Comparison of ENCODE assay signal across 8 cellular contexts in genomic region chr3:156554842-156555687, GRCh38. TPM values are rescaled to one million over a fixed set of nuclear protein-coding genes. Genes with fewer than 3 reads are reported as not detected.
DNase-seq lines count a peak whose midpoint lies in the region; ATAC-seq and TF ChIP-seq lines count a peak whose summit lies in the region.

Gene SSR3 (minus strand): TSS chr3:156555117. CDS start chr3:156555089, 28 bp downstream.

- no peaks in the 10 kb centered on the region for H3K27me3 ChIP-seq in lung (ENCODE audit: control insufficient read depth, insufficient read depth)

- TF ChIP-seq CTCF in GM20000 (IDR thresholded peaks at IDR 0.05; ENCODE audit: extremely low read depth, missing control alignments) (no peak), lung (IDR thresholded peaks at IDR 0.05; ENCODE audit: control extremely low read depth, extremely low read depth) (no peak)

- peak; percentile 98 for ATAC-seq in lung (ENCODE audit: insufficient read depth, low FRiP score)

- H3K4me1 ChIP-seq in lung (ENCODE audit: control insufficient read depth in 2 of 2, insufficient read depth in 2 of 2, low read length in 2 of 2), result peaks cover 4 to 17% of the 10 kb centered on the region in 2 donors

- 3 to 4% methylated on average over 60 of the region's 60 CpGs for WGBS in lung, 2 donors

- peak within 1 kb of the TSS; percentile 95 to 96 for H3K27ac ChIP-seq in lung (ENCODE audit: low read depth in 1 of 2, low read length in 1 of 2)

- POLR2A ChIA-PET in activated CD8-positive, alpha-beta memory T cell treated with anti-CD3 and anti-CD28 coated beads for 36 hours (lab: Charles Lee), result interaction anchor here (0.7 to 2.2 kb wide), 8 partner anchors 71 to 619 kb away, joined by 3 to 21 read pairs (median 4); partner anchors contain the start of gene TIPARP

- peaks cover 2 to 7% of the 10 kb centered on the region in 2 donors for H3K36me3 ChIP-seq in lung (ENCODE audit: control insufficient read depth in 2 of 2, insufficient read depth in 2 of 2, low read length in 2 of 2)

- no peaks in the 10 kb centered on the region for H3K9me3 ChIP-seq in lung (ENCODE audit: control insufficient read depth in 2 of 2, insufficient read depth in 1 of 2, low read length in 1 of 2)

- DNase-seq in CMK (ENCODE audit: low read depth), result peak; percentile 87
- DNase-seq in GM20000 (ENCODE audit: low spot score), result peak; percentile 94
- peak; percentile 99 for DNase-seq in HT-29 (ENCODE audit: low spot score)
- DNase-seq in NOMO-1 (lab: John Stamatoyannopoulos, UW; ENCODE audit: unreplicated experiment in 2 of 2), result peak; percentile 100
- peak; percentile 97 for DNase-seq in effector CD8-positive, alpha-beta T cell (lab: John Stamatoyannopoulos, UW)
- peak; percentile 99 for DNase-seq in lung (ENCODE audit: low spot score)
- DNase-seq in stimulated activated CD4-positive, alpha-beta T cell treated with anti-CD3 and anti-CD28 coated beads, TNF-alpha, amount 100 ng/mL, for 4 hours (ENCODE audit: low read depth in 3 of 3), result peak; percentile 96 to 98 (median 98)

- peak within 1 kb of the TSS; percentile 94 for H3K4me3 ChIP-seq in lung

- CTCF ChIA-PET in activated CD8-positive, alpha-beta memory T cell treated with anti-CD3 and anti-CD28 coated beads for 36 hours (lab: Charles Lee), result interaction anchor here (0.6 to 1.7 kb wide), 6 partner anchors 11 to 512 kb away, joined by 3 to 6 read pairs (median 4); no protein-coding TSS in a partner anchor

RNA-seq across cellular contexts. Expression of gene SSR3, which starts in this region (rescaled TPM):
- 89.2 and 95.1 TPM in 2 replicates for total RNA-seq in HT-29 (2014; rRNA removed; shearing (Covaris generic))
- total RNA-seq in activated CD8-positive, alpha-beta memory T cell treated with anti-CD3 and anti-CD28 coated beads for 36 hours, result 100 to 1,000 TPM; 182 to 191 TPM
- 100 to 1,000 TPM in 1 of 2 donors, 10 to 100 TPM in 1; 83.7 to 209 TPM for total RNA-seq in lung
- 100 to 1,000 TPM; 177 to 200 TPM for polyA plus RNA-seq in lung

Comparison
In these comparisons a context has a peak if more than half of its experiments do, and no peak if none do; other contexts are left out.
1. Peak in every context shown above with its lines: DNase-seq, ATAC-seq, H3K4me3 ChIP-seq and H3K27ac ChIP-seq.